Comparison of ENCODE assay signal across 9 cellular contexts in genomic region chr15:62444104-62445027, GRCh38. TPM values are rescaled to one million over a fixed set of nuclear protein-coding genes. Genes with fewer than 3 reads are reported as not detected.
DNase-seq lines count a peak whose midpoint lies in the region; ATAC-seq, FAIRE-seq and TF ChIP-seq lines count a peak whose summit lies in the region.
"Had no signal": no experiment of that assay in that cellular context is flagged by ENCODE, and none has a peak within 500 bp of the region (broad histone marks: within the 10 kb centered on the region; RNA-seq: fewer than 3 reads in every experiment).

No MANE protein-coding gene starts in this region.

- DNase-seq in H54 (ENCODE audit: insufficient read length, low spot score) (peak; percentile 50), SW 1271 (lab: John Stamatoyannopoulos, UW) (peak; percentile 13 to 16), foreskin keratinocyte (peak; percentile 85 to 93), T-helper 17 cell (no peak)
- DNase-seq: activated CD4-positive, CD25-positive, alpha-beta regulatory T cell had no signal

- no peak overlapping the region for H3K27ac Mint-ChIP-seq in T-helper 17 cell

- ATAC-seq in foreskin keratinocyte (peak; percentile 97), T-helper 17 cell (no peak), HG03442 (IDR thresholded peaks at IDR 0.05; ENCODE audit: unreplicated experiment) (no peak), GM21423 (IDR thresholded peaks at IDR 0.05; ENCODE audit: unreplicated experiment) (no peak)

- no peaks in the 10 kb centered on the region for H3K4me1 Mint-ChIP-seq in T-helper 17 cell

- TF ChIP-seq POLR2A in H54 (IDR thresholded peaks at IDR 0.05; ENCODE audit: low read depth, low read length): no peak

- H3K27me3 Mint-ChIP-seq in T-helper 17 cell: peaks cover 27% of the 10 kb centered on the region

- H3K4me3 ChIP-seq in skin epidermis: no peak overlapping the region
- H3K4me3 ChIP-seq: pancreas had no signal

- peaks cover 3% of the 10 kb centered on the region for H3K36me3 Mint-ChIP-seq in T-helper 17 cell (ENCODE audit: low read depth)

- no peak overlapping the region for H3K4me3 Mint-ChIP-seq in T-helper 17 cell

- TF ChIP-seq CTCF in foreskin keratinocyte (conservative IDR thresholded peaks at IDR 0.05): no peak

- peaks cover 15% of the 10 kb centered on the region for H3K4me1 ChIP-seq in foreskin keratinocyte
- H3K4me1 ChIP-seq: pancreas had no signal

- FAIRE-seq in H54 (lab: Jason Lieb, UNC): peak; percentile 71
- FAIRE-seq: pancreas had no signal

- H3K27me3 ChIP-seq in foreskin keratinocyte: no peaks in the 10 kb centered on the region
- H3K27me3 ChIP-seq: pancreas had no signal

- H3K9me3 ChIP-seq in T-helper 17 cell (ENCODE audit: control insufficient read depth, low read length, poor library complexity, severe bottlenecking): no peaks in the 10 kb centered on the region
- H3K9me3 ChIP-seq: pancreas had no signal

- peak overlapping the region; percentile 48 for H3K27ac ChIP-seq in foreskin keratinocyte
- peak overlapping the region in 13 of 21 experiments; percentile 10 to 70 (median 54) for H3K27ac ChIP-seq in skin epidermis
- H3K27ac ChIP-seq: pancreas had no signal

RNA-seq across cellular contexts. Expression of gene TLN2, which starts 54.0 kb away (rescaled TPM):
- total RNA-seq in foreskin keratinocyte: 9.3 and 11.2 TPM in 2 replicates
- polyA plus RNA-seq in foreskin keratinocyte: 2.9 and 4.4 TPM in 2 replicates
- under 1 TPM; 0.65 to 0.87 TPM for total RNA-seq in T-helper 17 cell

Comparison
In these comparisons a context has a peak if more than half of its experiments do, and no peak if none do; other contexts are left out.
1. DNase-seq: peak in H54 (single experiment), SW 1271 (2 of 2) and foreskin keratinocyte (2 of 2); none in T-helper 17 cell (0 of 3).